Comparison of ENCODE assay signal across 13 cellular contexts in the genomic region with DNA sequence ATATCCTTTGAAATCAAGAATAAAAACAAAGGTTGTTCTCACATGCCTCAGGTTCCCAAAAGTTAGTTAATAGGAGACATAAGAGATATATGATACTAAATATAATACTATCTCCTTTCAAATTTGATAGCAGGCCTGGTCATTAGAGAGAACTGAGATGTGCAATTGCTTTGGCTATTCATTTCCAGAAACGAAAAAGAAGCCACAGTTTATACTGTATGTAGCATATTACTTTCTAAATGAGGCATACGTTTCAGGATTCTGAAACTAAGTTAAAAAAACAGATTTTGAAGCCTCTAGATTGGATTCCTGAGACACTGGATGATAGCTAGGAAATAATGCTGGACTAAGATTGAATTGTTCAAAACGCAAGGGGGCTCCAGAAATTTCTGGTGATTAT. TPM values are rescaled to one million over a fixed set of nuclear protein-coding genes. Genes with fewer than 3 reads are reported as not detected.
A peak's percentile ranks its signal among the peaks of the same experiment; 100 is the strongest.
DNase-seq lines count a peak whose midpoint lies in the region; ATAC-seq and TF ChIP-seq lines count a peak whose summit lies in the region.
"Had no signal": no experiment of that assay in that cellular context is flagged by ENCODE, and none has a peak within 500 bp of the region (broad histone marks: within the 10 kb centered on the region; RNA-seq: fewer than 3 reads in every experiment).

No MANE protein-coding gene starts in this region.

- no peak for TF ChIP-seq CTCF in GM12865 (IDR thresholded peaks at IDR 0.05; ENCODE audit: insufficient read depth, low read depth, low read length, missing control alignments)

- H3K9me3 ChIP-seq in CD4-positive, alpha-beta memory T cell (ENCODE audit: control insufficient read depth in 1 of 2, low read length in 2 of 2): no peaks in the 10 kb centered on the region
- H3K9me3 ChIP-seq: body of pancreas had no signal

- no peak overlapping the region for H3K27ac ChIP-seq in CD4-positive, alpha-beta memory T cell (ENCODE audit: low read depth, low read length)
- H3K27ac ChIP-seq: body of pancreas, HL-60 had no signal

- no peaks in the 10 kb centered on the region for H3K9me3 Mint-ChIP-seq in CD4-positive, alpha-beta memory T cell
- H3K9me3 Mint-ChIP-seq: immature natural killer cell; stimulated activated naive CD8-positive, alpha-beta T cell treated with anti-CD3 and anti-CD28 coated beads, Interleukin-15, Interleukin-2, amounts not matched to agents 100 ng/mL and 50 ng/mL, for 24 hours had no signal

- H3K4me3 Mint-ChIP-seq in CD4-positive, alpha-beta memory T cell: no peak overlapping the region
- H3K4me3 Mint-ChIP-seq: immature natural killer cell; stimulated activated naive CD8-positive, alpha-beta T cell treated with anti-CD3 and anti-CD28 coated beads, Interleukin-15, Interleukin-2, amounts not matched to agents 100 ng/mL and 50 ng/mL, for 24 hours had no signal

- CTCF ChIA-PET in CD4-positive, alpha-beta memory T cell (lab: Charles Lee; ENCODE audit: partially characterized antibody): no interaction called here

- H3K4me3 ChIP-seq in GM12865 (ENCODE audit: low read depth, low read length): no peak overlapping the region
- no peak overlapping the region for H3K4me3 ChIP-seq in CD4-positive, alpha-beta memory T cell (ENCODE audit: low read length in 2 of 2)
- H3K4me3 ChIP-seq: body of pancreas had no signal

- no peak overlapping the region for H3K27ac Mint-ChIP-seq in CD4-positive, alpha-beta memory T cell
- H3K27ac Mint-ChIP-seq: immature natural killer cell; stimulated activated naive CD8-positive, alpha-beta T cell treated with anti-CD3 and anti-CD28 coated beads, Interleukin-15, Interleukin-2, amounts not matched to agents 100 ng/mL and 50 ng/mL, for 24 hours had no signal

- intact Hi-C loops in CD4-positive, alpha-beta memory T cell (cut with micrococcal nuclease): no loop called here

- H3K4me1 ChIP-seq in CD4-positive, alpha-beta memory T cell (ENCODE audit: insufficient read depth, low read length): no peaks in the 10 kb centered on the region
- H3K4me1 ChIP-seq: body of pancreas had no signal

- POLR2A ChIA-PET in CD4-positive, alpha-beta memory T cell (lab: Charles Lee; ENCODE audit: partially characterized antibody): no interaction called here

- no peaks in the 10 kb centered on the region for H3K36me3 ChIP-seq in CD4-positive, alpha-beta memory T cell (ENCODE audit: insufficient read depth, low read length)

- peaks cover 0 to 2% (median under 1%) of the 10 kb centered on the region in 4 donors for H3K4me1 Mint-ChIP-seq in CD4-positive, alpha-beta memory T cell
- H3K4me1 Mint-ChIP-seq: immature natural killer cell had no signal

- H3K27me3 Mint-ChIP-seq in CD4-positive, alpha-beta memory T cell: peaks cover 3 to 6% of the 10 kb centered on the region in 2 donors
- H3K27me3 Mint-ChIP-seq: stimulated activated naive CD8-positive, alpha-beta T cell treated with anti-CD3 and anti-CD28 coated beads, Interleukin-15, Interleukin-2, amounts not matched to agents 100 ng/mL and 50 ng/mL, for 24 hours had no signal

- H3K36me3 Mint-ChIP-seq in CD4-positive, alpha-beta memory T cell: no peaks in the 10 kb centered on the region
- H3K36me3 Mint-ChIP-seq: immature natural killer cell had no signal

- peak; percentile 83 for ATAC-seq in GM19395 (IDR thresholded peaks at IDR 0.05; ENCODE audit: unreplicated experiment)
- peak; percentile 77 for ATAC-seq in HG02763 (IDR thresholded peaks at IDR 0.05; ENCODE audit: unreplicated experiment)
- peak; percentile 86 for ATAC-seq in HG03460 (IDR thresholded peaks at IDR 0.05; ENCODE audit: unreplicated experiment)
- ATAC-seq: body of pancreas had no signal

- no peaks in the 10 kb centered on the region for H3K27me3 ChIP-seq in CD4-positive, alpha-beta memory T cell (ENCODE audit: insufficient read depth, low read length)
- H3K27me3 ChIP-seq: body of pancreas had no signal

- peak; percentile 54 for DNase-seq in GM12865 (ENCODE audit: low read depth)
- no peak for DNase-seq in inferior parietal cortex (ENCODE audit: extremely low spot score)
- DNase-seq in CD4-positive, alpha-beta memory T cell: no peak
- DNase-seq in stimulated activated naive CD4-positive, alpha-beta T cell (lab: John Stamatoyannopoulos, UW): no peak
- no peak for DNase-seq in HCEC 1CT
- DNase-seq: body of pancreas, immature natural killer cell, NCI-H1417 had no signal

RNA-seq across cellular contexts. Expression of gene PPP1R1C, which starts 7.1 kb away (rescaled TPM):
- total RNA-seq in CD4-positive, alpha-beta memory T cell: not detected
- not detected for polyA plus RNA-seq in CD4-positive, alpha-beta memory T cell
- polyA plus RNA-seq: immature natural killer cell had no signal
